In genomic region chr17:79950306-79950705, GRCh38 we compare ENCODE assay signal across 14 cellular contexts.
A peak's percentile ranks its signal among the peaks of the same experiment; 100 is the strongest.
DNase-seq lines count a peak whose midpoint lies in the region; ATAC-seq and TF ChIP-seq lines count a peak whose summit lies in the region.
"Had no signal": no experiment of that assay in that cellular context is flagged by ENCODE, and none has a peak within 500 bp of the region (broad histone marks: within the 10 kb centered on the region; RNA-seq: fewer than 3 reads in every experiment).

No MANE protein-coding gene starts in this region.

- WGBS in H9 (ENCODE audit: extremely low coverage, insufficient read length, low lambda C conversion rate) = no CpG with 5 or more reads among the region's 31 CpGs
- 90 to 94% (median 93%) methylated on average over 17 to 31 of the region's 31 CpGs for WGBS in adrenal gland, 4 donors

- H3K27me3 ChIP-seq in H9 (ENCODE audit: insufficient read depth, low read length) = no peaks in the 10 kb centered on the region
- H3K27me3 ChIP-seq in adrenal gland = no peaks in the 10 kb centered on the region

- H3K23me2 ChIP-seq in H9 (ENCODE audit: insufficient read length, low read depth, low read length, poor library complexity, severe bottlenecking) = peaks cover 13% of the 10 kb centered on the region

- H3K18ac ChIP-seq in H9 (ENCODE audit: insufficient read length, low read depth, low read length) = peak overlapping the region; percentile 84

- H4K91ac ChIP-seq in H9 (ENCODE audit: insufficient read length, low read depth, low read length) = no peak overlapping the region

- intact Hi-C loops in adrenal gland (cut with DNase I) = no loop called here
- intact Hi-C loops in sciatic nerve (cut with DNase I) = no loop called here

- peak overlapping the region; percentile 97 to 99 (median 99) for H3K27ac Mint-ChIP-seq in H9
- H3K27ac Mint-ChIP-seq: activated naive CD4-positive, alpha-beta T cell treated with anti-CD3 and anti-CD28 coated beads, Interleukin-2, amount 50 U/mL, for 72 hours; stimulated activated naive B cell treated with anti-CD40 and anti-IgM and Interleukin-4, amounts not matched to agents 10 μg/mL and 1 μg/mL and 100 μg/mL, for 72 hours had no signal

- H3K4ac ChIP-seq in H9 (ENCODE audit: low read depth, low read length) = no peak overlapping the region

- no peak overlapping the region for H4K5ac ChIP-seq in H9 (ENCODE audit: insufficient read length, low read depth, low read length)

- H3K79me1 ChIP-seq in H9 (ENCODE audit: insufficient read depth, low read depth, low read length, poor library complexity, severe bottlenecking) = no peaks in the 10 kb centered on the region

- H3K36me3 Mint-ChIP-seq in H9 (ENCODE audit: insufficient read depth in 1 of 3, low read depth in 3 of 3) = peaks cover 11 to 25% (median 24%) of the 10 kb centered on the region in 3 experiments
- H3K36me3 Mint-ChIP-seq: activated naive CD4-positive, alpha-beta T cell treated with anti-CD3 and anti-CD28 coated beads, Interleukin-2, amount 50 U/mL, for 72 hours; CD4-positive, CD25-positive, alpha-beta regulatory T cell; stimulated activated naive B cell treated with anti-CD40 and anti-IgM and Interleukin-4, amounts not matched to agents 10 μg/mL and 1 μg/mL and 100 μg/mL, for 72 hours had no signal

- H3K4me1 Mint-ChIP-seq in H9 = peaks cover 54 to 76% of the 10 kb centered on the region in 2 experiments

- H3K4me3 ChIP-seq in adrenal gland = no peak overlapping the region
- H3K4me3 ChIP-seq: prostate gland had no signal

- TF ChIP-seq CTCF in H9 (conservative IDR thresholded peaks at IDR 0.05) (no peak), adrenal gland (IDR thresholded peaks at IDR 0.05) (no peak)

- H2BK120ac ChIP-seq in H9 (ENCODE audit: low read depth, low read length, poor library complexity, severe bottlenecking) = peak overlapping the region; percentile 51

- H2AK5ac ChIP-seq in H9 (ENCODE audit: insufficient read length, low read length) = no peak overlapping the region

- no peak for ATAC-seq in sciatic nerve
- ATAC-seq: activated naive CD4-positive, alpha-beta T cell treated with anti-CD3 and anti-CD28 coated beads, Interleukin-2, amount 50 U/mL, for 72 hours; left colon; stimulated activated naive B cell treated with anti-CD40 and anti-IgM and Interleukin-4, amounts not matched to agents 10 μg/mL and 1 μg/mL and 100 μg/mL, for 72 hours had no signal

- no peaks in the 10 kb centered on the region; the same call in 1 of the 2 replicates for H3K27me3 Mint-ChIP-seq in H9 (ENCODE audit: low read depth)
- H3K27me3 Mint-ChIP-seq: stimulated activated naive B cell treated with anti-CD40 and anti-IgM and Interleukin-4, amounts not matched to agents 10 μg/mL and 1 μg/mL and 100 μg/mL, for 72 hours had no signal

- no peak for TF ChIP-seq POLR2A in adrenal gland (IDR thresholded peaks at IDR 0.05)

- H4K8ac ChIP-seq in H9 (replicated peaks; ENCODE audit: insufficient read length, low read depth, low read length) = no peak overlapping the region

- H2BK15ac ChIP-seq in H9 (ENCODE audit: low read depth, low read length) = no peak overlapping the region

- peak overlapping the region; percentile 96 for H3K14ac ChIP-seq in H9 (ENCODE audit: insufficient read depth, low read length)

- no peaks in the 10 kb centered on the region for H3K9me3 ChIP-seq in H9 (ENCODE audit: control insufficient read depth, low read depth, low read length)
- no peaks in the 10 kb centered on the region for H3K9me3 ChIP-seq in adrenal gland (replicated peaks in 1 of 3)
- H3K9me3 ChIP-seq: prostate gland had no signal

- H2BK12ac ChIP-seq in H9 (ENCODE audit: insufficient read length, low read depth, low read length) = peak overlapping the region; percentile 16

- H3T11ph ChIP-seq in H9 (ENCODE audit: low read length) = no peak overlapping the region

- DNase-seq in H9 (peak; percentile 78), adrenal gland (peak in 4 of 7 donors; percentile 5 to 38 (median 16)), iPS-NIHi7 (ENCODE audit: extremely low spot score) (peak; percentile 68), sciatic nerve (ENCODE audit: low spot score) (peak; percentile 66), NCI-H2081 treated with DMSO at 0.1 percent for 48 hours (lab: John Stamatoyannopoulos, UW) (no peak), kidney glomerular epithelial cell (lab: John Stamatoyannopoulos, UW) (no peak)
- no peak for DNase-seq in activated CD4-positive, alpha-beta T cell treated with anti-CD3 and anti-CD28 coated beads, Interleukin-2, amount 50 U/mL, for 1 hour
- DNase-seq: activated CD4-positive, alpha-beta T cell treated with anti-CD3 and anti-CD28 coated beads, Interleukin-2, amount 50 U/mL, for 48 hours; CD4-positive, CD25-positive, alpha-beta regulatory T cell; left colon; stimulated activated CD4-positive, alpha-beta T cell treated with anti-CD3 and anti-CD28 coated beads, Interleukin-2, amount 100 ng/mL, for 48 hours; stimulated activated naive B cell treated with anti-CD40 and anti-IgM and Interleukin-4, amounts not matched to agents 10 μg/mL and 1 μg/mL and 100 μg/mL, for 72 hours had no signal

- peak overlapping the region; percentile 20 for H3K9ac ChIP-seq in H9 (ENCODE audit: extremely low read depth, insufficient read length, low read length)

- no peak overlapping the region for H2AFZ ChIP-seq in H9 (ENCODE audit: low read length)

- peak overlapping the region; percentile 48 for H3K4me2 ChIP-seq in H9 (ENCODE audit: insufficient read depth, insufficient read length, low read length)

- no peaks in the 10 kb centered on the region; the same call in 1 of the 2 replicates for H3K79me2 ChIP-seq in H9 (ENCODE audit: insufficient read depth, low read length)

- H4K20me1 ChIP-seq in H9 (ENCODE audit: control insufficient read depth, insufficient read depth, insufficient read length) = no peaks in the 10 kb centered on the region

- peaks cover 0 to 4% of the 10 kb centered on the region in 2 experiments; a peak in 1 of 5 replicates for H3K9me3 Mint-ChIP-seq in H9
- H3K9me3 Mint-ChIP-seq: activated naive CD4-positive, alpha-beta T cell treated with anti-CD3 and anti-CD28 coated beads, Interleukin-2, amount 50 U/mL, for 72 hours; stimulated activated naive B cell treated with anti-CD40 and anti-IgM and Interleukin-4, amounts not matched to agents 10 μg/mL and 1 μg/mL and 100 μg/mL, for 72 hours had no signal

- H3K27ac ChIP-seq in H9 (ENCODE audit: insufficient read length, low read depth, low read length) (peak overlapping the region; percentile 12), adrenal gland (no peak overlapping the region)

- no peak overlapping the region for H2BK20ac ChIP-seq in H9 (ENCODE audit: low read depth, low read length, poor library complexity, severe bottlenecking)

- no peak overlapping the region for H2BK5ac ChIP-seq in H9 (ENCODE audit: insufficient read length, low read length)

- H3K36me3 ChIP-seq in adrenal gland (replicated peaks in 1 of 2) = peaks cover 0 to 18% of the 10 kb centered on the region in 2 donors
- H3K36me3 ChIP-seq: prostate gland had no signal

- H3K4me1 ChIP-seq in H9 (ENCODE audit: insufficient read depth, low read length) (peaks cover 3% of the 10 kb centered on the region; the same call in 1 of the 2 replicates), adrenal gland (replicated peaks in 1 of 2) (peaks cover 8 to 17% of the 10 kb centered on the region in 2 donors)

- H3K56ac ChIP-seq in H9 (ENCODE audit: insufficient read length, low read depth, low read length) = no peak overlapping the region

- H3K4me3 Mint-ChIP-seq in H9 = peak overlapping the region; percentile 68 to 77
- H3K4me3 Mint-ChIP-seq: CD4-positive, CD25-positive, alpha-beta regulatory T cell; stimulated activated naive B cell treated with anti-CD40 and anti-IgM and Interleukin-4, amounts not matched to agents 10 μg/mL and 1 μg/mL and 100 μg/mL, for 72 hours had no signal

- H3K23ac ChIP-seq in H9 (ENCODE audit: insufficient read length, low read depth, low read length) = no peak overlapping the region

Comparison
In these comparisons a context has a peak if more than half of its experiments do, and no peak if none do; other contexts are left out.
1. DNase-seq: peak in H9 (single experiment), adrenal gland (4 of 7), iPS-NIHi7 (single experiment) and sciatic nerve (single experiment); none in NCI-H2081 treated with DMSO at 0.1 percent for 48 hours (single experiment), kidney glomerular epithelial cell (single experiment) and activated CD4-positive, alpha-beta T cell treated with anti-CD3 and anti-CD28 coated beads, Interleukin-2, amount 50 U/mL, for 1 hour (single experiment).